ENCODE assay signal across 8 cellular contexts in genomic region chr18:54521846-54522245, GRCh38.
"Had no signal": no experiment of that assay in that cellular context is flagged by ENCODE, and none has a peak within 500 bp of the region (broad histone marks: within the 10 kb centered on the region; RNA-seq: fewer than 3 reads in every experiment).

No MANE protein-coding gene starts in this region.

- H3K4me3 Mint-ChIP-seq: GM23338, H9, HFFc6 had no signal

- H3K9me3 Mint-ChIP-seq: GM23338 had no signal

- ATAC-seq: GM23338, HCT116 had no signal

- H3K27ac Mint-ChIP-seq: GM23338, H9, HFFc6 had no signal

- DNase-seq: GM23248, GOT3, H7, H9, HCEC 1CT, HFFc6 had no signal
